ENCODE assay signal across 9 cellular contexts in the genomic region with DNA sequence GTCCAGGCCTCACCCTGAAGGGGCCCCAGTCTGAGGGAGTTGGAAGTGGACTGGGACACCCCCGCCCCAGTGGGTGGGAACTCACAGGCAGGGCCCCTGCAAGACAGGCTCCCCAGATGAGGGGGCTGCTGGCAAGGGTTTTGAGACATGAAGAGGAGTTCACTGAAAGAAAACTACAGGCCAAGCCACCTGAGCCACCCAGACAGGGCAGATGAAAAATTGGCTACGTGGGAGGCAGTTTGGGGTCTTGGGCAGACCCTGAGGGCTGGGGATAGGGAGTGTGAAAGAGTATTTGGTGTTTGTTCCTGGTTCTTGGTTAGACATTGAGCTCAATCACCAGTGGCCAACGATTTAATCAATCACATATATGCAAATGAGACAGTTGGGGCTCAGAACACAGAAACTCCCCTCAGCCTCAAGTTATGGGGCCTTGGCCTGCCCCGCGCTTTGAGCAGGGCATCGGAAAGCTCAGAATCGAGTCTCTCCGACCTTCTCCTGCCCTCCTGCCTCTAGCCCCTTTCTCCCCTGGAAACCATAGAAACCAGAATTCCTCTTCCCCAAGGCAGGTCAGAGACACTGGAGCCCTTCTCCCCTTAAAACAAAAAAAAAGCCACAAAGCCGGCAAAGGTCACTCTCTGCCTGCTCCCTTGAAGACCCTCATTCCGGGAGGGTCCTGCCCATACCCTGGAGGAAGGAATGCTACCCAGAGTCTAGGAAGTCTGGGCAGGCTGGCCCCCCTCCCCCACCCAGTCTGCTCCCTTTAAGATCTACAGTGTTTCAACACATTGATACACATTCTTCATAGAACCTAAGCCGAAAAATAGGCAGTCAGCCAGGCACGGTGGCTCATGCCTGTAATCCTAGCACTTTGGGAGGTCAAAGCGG. TPM values are rescaled to one million over a fixed set of nuclear protein-coding genes. Genes with fewer than 3 reads are reported as not detected.
A peak's percentile ranks its signal among the peaks of the same experiment; 100 is the strongest.
DNase-seq lines count a peak whose midpoint lies in the region; ATAC-seq and TF ChIP-seq lines count a peak whose summit lies in the region.
"Had no signal": no experiment of that assay in that cellular context is flagged by ENCODE, and none has a peak within 500 bp of the region (broad histone marks: within the 10 kb centered on the region; RNA-seq: fewer than 3 reads in every experiment).

No MANE protein-coding gene starts in this region.

- no peaks in the 10 kb centered on the region for H3K9me3 Mint-ChIP-seq in progenitor cell of endocrine pancreas (ENCODE audit: low read depth)

- no peaks in the 10 kb centered on the region for H3K9me3 ChIP-seq in OCI-LY3 (ENCODE audit: insufficient read depth, low read length)

- H3K4me2 ChIP-seq in OCI-LY3 (ENCODE audit: low read length), result no peak overlapping the region

- peaks cover 5% of the 10 kb centered on the region for H3K36me3 Mint-ChIP-seq in progenitor cell of endocrine pancreas (ENCODE audit: insufficient read depth)

- TF ChIP-seq CTCF in OCI-LY3 (IDR thresholded peaks at IDR 0.05; ENCODE audit: low read depth, low read length), result no peak
- peak; percentile 24 for TF ChIP-seq CTCF in progenitor cell of endocrine pancreas (IDR thresholded peaks at IDR 0.05; ENCODE audit: unreplicated experiment)

- DNase-seq in ELR (ENCODE audit: low read depth) (peak; percentile 52), epithelial cell of prostate (ENCODE audit: low read depth, low spot score) (no peak), progenitor cell of endocrine pancreas (ENCODE audit: low spot score, unreplicated experiment) (no peak)
- DNase-seq in central memory CD4-positive, alpha-beta T cell, result no peak
- DNase-seq in activated CD4-positive, CD25-positive, alpha-beta regulatory T cell treated with anti-CD3 and anti-CD28 coated beads, Interleukin-2, amount 50 U/mL, for 72 hours, result no peak
- DNase-seq: NCI-H1048 had no signal

- peaks cover 32% of the 10 kb centered on the region for H3K36me3 ChIP-seq in OCI-LY3 (replicated peaks; ENCODE audit: low read depth, low read length)

- peaks cover 22% of the 10 kb centered on the region for H3K4me1 Mint-ChIP-seq in progenitor cell of endocrine pancreas (ENCODE audit: low read depth)

- peaks cover 25% of the 10 kb centered on the region; the same call in 1 of the 2 replicates for H4K20me1 ChIP-seq in OCI-LY3 (ENCODE audit: insufficient read depth, low read length)

- H3K27me3 Mint-ChIP-seq in progenitor cell of endocrine pancreas, result no peaks in the 10 kb centered on the region

- peaks cover 4% of the 10 kb centered on the region; the same call in 1 of the 2 replicates for H3K79me2 ChIP-seq in OCI-LY3 (ENCODE audit: low read length)

- H3K27me3 ChIP-seq in OCI-LY3 (ENCODE audit: low read depth, low read length), result no peaks in the 10 kb centered on the region

- no peak overlapping the region for H3K9ac ChIP-seq in OCI-LY3 (ENCODE audit: low read length)

- no peak for ATAC-seq in GM18502 (IDR thresholded peaks at IDR 0.05; ENCODE audit: poor library complexity, unreplicated experiment)
- ATAC-seq in HG03565 (IDR thresholded peaks at IDR 0.05; ENCODE audit: unreplicated experiment), result no peak

- peak overlapping the region; percentile 95 for H3K27ac Mint-ChIP-seq in progenitor cell of endocrine pancreas

- H3K4me1 ChIP-seq in OCI-LY3 (ENCODE audit: low read length), result peaks cover 13% of the 10 kb centered on the region

- H2AFZ ChIP-seq in OCI-LY3 (ENCODE audit: low read depth, low read length), result no peak overlapping the region

- peak overlapping the region; percentile 54 for H3K4me3 Mint-ChIP-seq in progenitor cell of endocrine pancreas (ENCODE audit: low read depth)

- peak overlapping the region; percentile 48 for H3K27ac ChIP-seq in OCI-LY3 (ENCODE audit: low read length)
- peak overlapping the region; percentile 50 for H3K27ac ChIP-seq in epithelial cell of prostate

- no peak overlapping the region for H3K4me3 ChIP-seq in OCI-LY3 (ENCODE audit: low read length)

RNA-seq across cellular contexts. Expression of a gene that starts 1.3 kb away (rescaled TPM):
- total RNA-seq in progenitor cell of endocrine pancreas, result 234 TPM in 2 replicates

RNA-seq across cellular contexts. Expression of a gene that starts 20.1 kb away (rescaled TPM):
- 57.7 and 61.8 TPM in 2 replicates for total RNA-seq in progenitor cell of endocrine pancreas

RNA-seq across cellular contexts. Expression of a gene that starts 41.8 kb away (rescaled TPM):
- not detected in 2 replicates for total RNA-seq in progenitor cell of endocrine pancreas

RNA-seq across cellular contexts. Expression of a gene that starts 53.3 kb away (rescaled TPM):
- 10.5 and 14.4 TPM in 2 replicates for total RNA-seq in progenitor cell of endocrine pancreas
